10 cellular contexts compared by ENCODE assay signal in the genomic region with DNA sequence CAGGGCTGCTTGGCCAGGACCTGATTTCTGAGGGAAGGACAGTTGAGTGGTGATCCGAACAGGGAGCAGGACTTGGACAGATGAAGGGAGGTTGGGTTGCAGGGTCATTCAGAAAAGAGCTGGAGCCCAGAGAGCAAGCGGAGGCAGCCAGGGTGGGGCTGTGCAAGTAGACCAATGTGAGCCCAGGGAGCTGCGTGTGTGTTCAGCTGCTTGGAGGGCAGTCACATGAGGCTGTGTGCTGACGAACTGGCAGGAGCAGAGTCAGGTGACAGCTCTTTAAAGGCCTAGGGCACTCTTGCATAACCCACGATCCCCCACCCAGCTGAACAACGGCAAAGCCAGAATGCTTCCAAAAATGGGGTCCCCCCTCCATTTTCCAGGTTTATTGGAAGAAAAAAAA. TPM values are rescaled to one million over a fixed set of nuclear protein-coding genes. Genes with fewer than 3 reads are reported as not detected.
A peak's percentile ranks its signal among the peaks of the same experiment; 100 is the strongest.
DNase-seq lines count a peak whose midpoint lies in the region; ATAC-seq, FAIRE-seq and TF ChIP-seq lines count a peak whose summit lies in the region.
"Had no signal": no experiment of that assay in that cellular context is flagged by ENCODE, and none has a peak within 500 bp of the region (broad histone marks: within the 10 kb centered on the region; RNA-seq: fewer than 3 reads in every experiment).

No MANE protein-coding gene starts in this region.

- POLR2A ChIA-PET in A673 (lab: Charles Lee; ENCODE audit: low non-redundant PET), result no interaction called here

- peak; percentile 84 to 89 (median 87) for ATAC-seq in pancreas

- H3K4me3 ChIP-seq in fibroblast of mammary gland (ENCODE audit: control insufficient read depth, low read depth, low read length), result no peak overlapping the region
- peak overlapping the region in 1 of 4 donors; percentile 3 for H3K4me3 ChIP-seq in pancreas
- no peak overlapping the region for H3K4me3 ChIP-seq in A673 (ENCODE audit: low read depth, low read length, poor library complexity, severe bottlenecking)

- FAIRE-seq in pancreas (lab: Jason Lieb, UNC), result no peak
- FAIRE-seq: islet of Langerhans had no signal

- H3K9me3 ChIP-seq in pancreas (no peaks in the 10 kb centered on the region), A673 (ENCODE audit: low read depth, low read length, poor library complexity, severe bottlenecking) (no peaks in the 10 kb centered on the region)

- H3K27ac ChIP-seq in pancreas, result peak overlapping the region in 3 of 4 donors; percentile 12 to 67 (median 47)
- no peak overlapping the region for H3K27ac ChIP-seq in A673 (ENCODE audit: low read depth, low read length, poor library complexity, severe bottlenecking)

- DNase-seq in COLO668 (lab: John Stamatoyannopoulos, UW; ENCODE audit: unreplicated experiment) (peak; percentile 92), NCI-H510A treated with DMSO at 0.1 percent for 48 hours (lab: John Stamatoyannopoulos, UW) (peak; percentile 90), fibroblast of mammary gland (ENCODE audit: low read depth) (peak; percentile 88), pancreas (peak in 5 of 6 donors; percentile 82 to 91 (median 88)), A673 (ENCODE audit: low spot score) (no peak), dedifferentiated amniotic fluid mesenchymal stem cell (ENCODE audit: extremely low spot score) (no peak), cerebellar cortex (ENCODE audit: low spot score) (no peak)
- DNase-seq in activated effector memory CD4-positive, alpha-beta T cell treated with Interleukin-2 at 50 U/mL for 16 hours, result no peak
- DNase-seq: activated naive CD4-positive, alpha-beta T cell treated with anti-CD3 and anti-CD28 coated beads, Interleukin-2, amount 50 U/mL, for 16 hours had no signal

- intact Hi-C loops in pancreas (cut with DNase I) (no loop called here), A673 (cut with micrococcal nuclease; ENCODE audit: unreplicated experiment) (no loop called here)

- H3K27me3 ChIP-seq in pancreas, result no peaks in the 10 kb centered on the region
- peaks cover 66% of the 10 kb centered on the region for H3K27me3 ChIP-seq in A673 (replicated peaks; ENCODE audit: insufficient read depth, low read depth, low read length, poor library complexity)

- no peak for TF ChIP-seq CTCF in fibroblast of mammary gland (conservative IDR thresholded peaks at IDR 0.05; ENCODE audit: control insufficient read depth, insufficient read depth, low read depth, low read length)
- no peak for TF ChIP-seq CTCF in pancreas (IDR thresholded peaks at IDR 0.05)
- no peak for TF ChIP-seq CTCF in A673 (conservative IDR thresholded peaks at IDR 0.05; ENCODE audit: low read depth, low read length)

- no TSS peak for BruUV-seq in A673 (replicated peaks; lab: Mats Ljungman, UMichigan)

- WGBS in pancreas, 2 donors, result 14 to 21% methylated on average over 6 of the region's 6 CpGs

- H3K4me1 ChIP-seq in pancreas (peaks cover 12 to 29% (median 20%) of the 10 kb centered on the region in 3 donors), A673 (ENCODE audit: insufficient read depth, low read length, poor library complexity, severe bottlenecking) (no peaks in the 10 kb centered on the region)

- H3K36me3 ChIP-seq in pancreas (no peaks in the 10 kb centered on the region), A673 (ENCODE audit: insufficient read depth, low read length, poor library complexity, severe bottlenecking) (no peaks in the 10 kb centered on the region)

- CTCF ChIA-PET in A673 (lab: Charles Lee), result no interaction called here

RNA-seq across cellular contexts. Expression of a gene that starts 4.6 kb away (rescaled TPM):
- total RNA-seq in pancreas (10 to 100 TPM in 5 of 6 donors, 1 to 10 TPM in 1; 6.2 to 25.3 (median 13.1) TPM), A673 (2021) (0.26 TPM in 1 of 2 replicates, not detected in the other)
- polyA plus RNA-seq in pancreas, result 10 to 100 TPM; 28.1 to 45.2 TPM

Comparison
In these comparisons a context has a peak if more than half of its experiments do, and no peak if none do; other contexts are left out.
1. DNase-seq: peak in COLO668 (single experiment), NCI-H510A treated with DMSO at 0.1 percent for 48 hours (single experiment), fibroblast of mammary gland (single experiment) and pancreas (5 of 6); none in A673 (single experiment), activated effector memory CD4-positive, alpha-beta T cell treated with Interleukin-2 at 50 U/mL for 16 hours (single experiment), dedifferentiated amniotic fluid mesenchymal stem cell (single experiment) and cerebellar cortex (single experiment).